In genomic region chr9:136316896-136317676, GRCh38 we compare ENCODE assay signal across 20 cellular contexts. TPM values are rescaled to one million over a fixed set of nuclear protein-coding genes. Genes with fewer than 3 reads are reported as not detected.
DNase-seq lines count a peak whose midpoint lies in the region; ATAC-seq and TF ChIP-seq lines count a peak whose summit lies in the region.
"Had no signal": no experiment of that assay in that cellular context is flagged by ENCODE, and none has a peak within 500 bp of the region (broad histone marks: within the 10 kb centered on the region; RNA-seq: fewer than 3 reads in every experiment).

No MANE protein-coding gene starts in this region.

- CTCF ChIA-PET in HEK293 (lab: Yijun Ruan, JAX), result interaction anchor here (0.6 kb wide), 1 partner anchor 82 kb away, joined by 4 read pairs; no protein-coding TSS in a partner anchor

- H3K36me3 ChIP-seq in HEK293 (ENCODE audit: control insufficient read depth in 2 of 2, insufficient read depth in 1 of 2, low read length in 2 of 2), result no peaks in the 10 kb centered on the region

- H3K4me3 ChIP-seq in HEK293 (ENCODE audit: low read depth, low read length), result no peak overlapping the region

- H3K27me3 Mint-ChIP-seq in immature natural killer cell (ENCODE audit: low read depth in 3 of 3), result peaks cover 31 to 44% (median 40%) of the 10 kb centered on the region in 3 donors

- no peak for ATAC-seq in SK-N-SH treated with all-trans-retinoic acid at 6 μM for 48 hours
- no peak for ATAC-seq in HG03457 (IDR thresholded peaks at IDR 0.05; ENCODE audit: unreplicated experiment)

- POLR2A ChIA-PET in HEK293 (lab: Yijun Ruan, JAX), result no interaction called here

- H3K4me3 Mint-ChIP-seq in immature natural killer cell, result peak overlapping the region; percentile 61 to 95 (median 79)
- H3K4me3 Mint-ChIP-seq: activated naive CD4-positive, alpha-beta T cell treated with anti-CD3 and anti-CD28 coated beads, Interleukin-2, amount 10 ng/mL, durations not matched to agents 7 days and 5 days had no signal

- no peak for TF ChIP-seq CTCF in HEK293 (tag by site-specific recombination; IDR thresholded peaks at IDR 0.05)

- peak; percentile 47 for DNase-seq in NCI-H524 treated with DMSO at 0.1 percent for 48 hours (lab: John Stamatoyannopoulos, UW)
- DNase-seq in immature natural killer cell, result no peak
- no peak for DNase-seq in D341Med (ENCODE audit: low spot score)
- DNase-seq: activated CD8-positive, alpha-beta memory T cell treated with anti-CD3 and anti-CD28 coated beads for 24 hours; activated naive CD4-positive, alpha-beta T cell treated with anti-CD3 and anti-CD28 coated beads, Interleukin-2, amount 10 ng/mL, durations not matched to agents 7 days and 5 days; activated T-cell treated with anti-CD3 and anti-CD28 coated beads, Interleukin-2, amount 50 U/mL, for 48 hours; cerebellar nuclear complex; DND-41; erythroblast; GOT3; hypothalamus; NCI-H187 treated with DMSO at 0.1 percent for 48 hours; retina; SK-N-SH; stimulated activated CD4-positive, alpha-beta T cell treated with anti-CD3 and anti-CD28 coated beads, Interleukin-4, amount 100 ng/mL, for 4 hours; T-helper 9 cell had no signal

- H3K9me3 Mint-ChIP-seq in immature natural killer cell, result peaks cover 15 to 20% (median 17%) of the 10 kb centered on the region in 6 donors
- H3K9me3 Mint-ChIP-seq: CD8-positive, alpha-beta T cell had no signal

- H3K9me3 ChIP-seq in HEK293 (ENCODE audit: control insufficient read depth, insufficient read depth, low read depth, low read length), result no peaks in the 10 kb centered on the region

- peaks cover 0 to 8% (median 6%) of the 10 kb centered on the region in 3 donors for H3K36me3 Mint-ChIP-seq in immature natural killer cell
- H3K36me3 Mint-ChIP-seq: CD8-positive, alpha-beta T cell had no signal

- H3K4me1 Mint-ChIP-seq in immature natural killer cell, result peaks cover 30 to 31% of the 10 kb centered on the region in 2 donors
- H3K4me1 Mint-ChIP-seq: activated naive CD4-positive, alpha-beta T cell treated with anti-CD3 and anti-CD28 coated beads, Interleukin-2, amount 10 ng/mL, durations not matched to agents 7 days and 5 days had no signal

- no peak overlapping the region for H3K27ac ChIP-seq in HEK293 (ENCODE audit: extremely low read depth, low read depth, low read length)

- H3K4me1 ChIP-seq in HEK293 (ENCODE audit: control insufficient read depth, insufficient read depth, low read length), result no peaks in the 10 kb centered on the region

- H3K27ac Mint-ChIP-seq in immature natural killer cell, result peak overlapping the region; percentile 93 to 100 (median 95)
- H3K27ac Mint-ChIP-seq: activated naive CD4-positive, alpha-beta T cell treated with anti-CD3 and anti-CD28 coated beads, Interleukin-2, amount 10 ng/mL, durations not matched to agents 7 days and 5 days had no signal

TF ChIP-seq in HEK293, 187 proteins besides CTCF, POLR2A, EP300 and RAD21:
- TF ChIP-seq ZIC2 (tag by site-specific recombination; IDR thresholded peaks at IDR 0.05), result peak; percentile 99
- TF ChIP-seq ZNF132 (tag by site-specific recombination; IDR thresholded peaks at IDR 0.05; ENCODE audit: borderline replicate concordance), result no peak
- TF ChIP-seq ZSCAN30 (tag by site-specific recombination; IDR thresholded peaks at IDR 0.05), result no peak
- no peak for TF ChIP-seq PATZ1 (tag by site-specific recombination; IDR thresholded peaks at IDR 0.05)

TF ChIP-seq in SK-N-SH treated with all-trans-retinoic acid at 6 μM for 48 hours, 23 proteins besides CTCF, POLR2A, EP300 and RAD21:
- no peak for TF ChIP-seq ARNTL (CRISPR knock-in tag; IDR thresholded peaks at IDR 0.05; ENCODE audit: borderline replicate concordance, low read depth)
- no peak for TF ChIP-seq ESRRG (CRISPR knock-in tag; IDR thresholded peaks at IDR 0.05)
- TF ChIP-seq ZC3H10 (CRISPR knock-in tag; IDR thresholded peaks at IDR 0.05), result no peak
- no peak for TF ChIP-seq CSRNP3 (CRISPR knock-in tag; IDR thresholded peaks at IDR 0.05)
- no peak for TF ChIP-seq TSHZ2 (CRISPR knock-in tag; IDR thresholded peaks at IDR 0.05)
- no peak for TF ChIP-seq ZFP30 (CRISPR knock-in tag; IDR thresholded peaks at IDR 0.05)
- no peak for TF ChIP-seq CREB5 (CRISPR knock-in tag; IDR thresholded peaks at IDR 0.05; ENCODE audit: low read depth)
- TF ChIP-seq PPARA (CRISPR knock-in tag; IDR thresholded peaks at IDR 0.05; ENCODE audit: borderline replicate concordance), result no peak
- no peak for TF ChIP-seq CSDC2 (CRISPR knock-in tag; IDR thresholded peaks at IDR 0.05)
- no peak for TF ChIP-seq OSR1 (CRISPR knock-in tag; IDR thresholded peaks at IDR 0.05)
- no peak for TF ChIP-seq SNAI2 (CRISPR knock-in tag; IDR thresholded peaks at IDR 0.05)
- TF ChIP-seq ZFP3 (CRISPR knock-in tag; IDR thresholded peaks at IDR 0.05), result no peak
- TF ChIP-seq RARB (CRISPR knock-in tag; IDR thresholded peaks at IDR 0.05), result no peak

RNA-seq across cellular contexts. Expression of gene GPSM1, which starts 10.3 kb away (rescaled TPM):
- 1 to 10 TPM in 1 of 3 donors, under 1 TPM in 1, not detected in 1; 0.43 to 1.3 TPM for polyA plus RNA-seq in immature natural killer cell

RNA-seq across cellular contexts. Expression of gene CCDC187, which starts 13.2 kb away (rescaled TPM):
- not detected for polyA plus RNA-seq in immature natural killer cell
- polyA plus RNA-seq: SK-N-SH had no signal

RNA-seq across cellular contexts. Expression of gene DNLZ, which starts 46.5 kb away (rescaled TPM):
- polyA plus RNA-seq in immature natural killer cell, result 10 to 100 TPM; 58.4 to 77.4 (median 61.8) TPM

RNA-seq across cellular contexts. Expression of gene CARD9, which starts 56.4 kb away (rescaled TPM):
- polyA plus RNA-seq in immature natural killer cell, result under 1 TPM in 2 of 3 donors, not detected in 1; 0.28 to 0.56 TPM
